In the genomic region with DNA sequence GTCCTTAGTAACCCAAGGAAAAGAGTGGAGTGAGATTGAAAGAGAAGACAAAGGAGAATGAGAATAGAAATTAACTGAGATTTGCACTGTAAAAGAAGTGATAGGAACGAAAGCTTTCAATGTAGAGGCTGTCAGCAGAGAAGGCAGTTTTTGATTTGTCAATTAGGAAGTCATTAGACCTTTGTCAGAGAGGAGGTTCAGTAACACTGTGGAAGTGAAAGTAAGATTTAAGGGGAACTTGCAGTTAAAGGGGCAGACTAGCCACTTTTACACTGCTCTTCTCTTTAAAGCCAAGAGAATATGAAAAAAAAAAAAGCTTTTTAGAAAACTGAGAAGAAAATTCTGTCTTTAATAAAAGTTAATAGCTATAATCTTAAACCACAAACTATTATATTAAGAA, we compare ENCODE assay signal across 8 cellular contexts. TPM values are rescaled to one million over a fixed set of nuclear protein-coding genes. Genes with fewer than 3 reads are reported as not detected.
DNase-seq lines count a peak whose midpoint lies in the region; ATAC-seq, FAIRE-seq and TF ChIP-seq lines count a peak whose summit lies in the region.

No MANE protein-coding gene starts in this region.

- CTCF ChIA-PET in A549 (lab: Yijun Ruan, JAX) = interaction anchor here (0.6 to 2.3 kb wide), 3 partner anchors 11 to 184 kb away, joined by 3 to 5 read pairs (median 3); no protein-coding TSS in a partner anchor

- no peak for FAIRE-seq in A549 (lab: Jason Lieb, UNC)

- H3K4me2 ChIP-seq in A549 = peak overlapping the region; percentile 94

- H3K4me3 Mint-ChIP-seq in central memory CD8-positive, alpha-beta T cell = no peak overlapping the region
- no peak overlapping the region for H3K4me3 Mint-ChIP-seq in T-helper 2 cell treated with Interferon-gamma antibody and Interleukin-4, amounts not matched to agents 5 μg/mL and 100 μg/mL, for 36 hours

- TF ChIP-seq POLR2A in A549 (IDR thresholded peaks at IDR 0.05; ENCODE audit: low read length) = no peak

- H3K27ac Mint-ChIP-seq in central memory CD8-positive, alpha-beta T cell (ENCODE audit: low read depth) = peak overlapping the region; percentile 71
- no peak overlapping the region for H3K27ac Mint-ChIP-seq in T-helper 2 cell treated with Interferon-gamma antibody and Interleukin-4, amounts not matched to agents 5 μg/mL and 100 μg/mL, for 36 hours

- peaks cover 9% of the 10 kb centered on the region for H3K27me3 Mint-ChIP-seq in central memory CD8-positive, alpha-beta T cell
- peaks cover 4% of the 10 kb centered on the region for H3K27me3 Mint-ChIP-seq in T-helper 2 cell treated with Interferon-gamma antibody and Interleukin-4, amounts not matched to agents 5 μg/mL and 100 μg/mL, for 36 hours (ENCODE audit: low read depth)

- POLR2A ChIA-PET in A549 (lab: Yijun Ruan, JAX) = interaction anchor here (0.8 kb wide), 1 partner anchor 9 kb away, joined by 3 read pairs; no protein-coding TSS in a partner anchor

- TF ChIP-seq EP300 in A549 (IDR thresholded peaks at IDR 0.05) = no peak

- TF ChIP-seq CTCF in A549 (IDR thresholded peaks at IDR 0.05) = no peak

- H3K4me1 Mint-ChIP-seq in central memory CD8-positive, alpha-beta T cell = no peaks in the 10 kb centered on the region
- no peaks in the 10 kb centered on the region for H3K4me1 Mint-ChIP-seq in T-helper 2 cell treated with Interferon-gamma antibody and Interleukin-4, amounts not matched to agents 5 μg/mL and 100 μg/mL, for 36 hours (ENCODE audit: low read depth)

- DNase-seq in A549 (ENCODE audit: low read depth in 1 of 2, low spot score in 1 of 2) = no peak
- DNase-seq in central memory CD8-positive, alpha-beta T cell (ENCODE audit: low spot score in 2 of 2) = no peak
- DNase-seq in NK-92 treated with Interleukin-12 subunit alpha and Interleukin-12 subunit beta, amount 100 ng/mL, for 24 hours (lab: John Stamatoyannopoulos, UW) = no peak
- DNase-seq in T-helper 2 cell treated with Interferon-gamma antibody and Interleukin-4, amounts not matched to agents 5 μg/mL and 100 μg/mL, for 36 hours (ENCODE audit: low spot score) = no peak
- no peak for DNase-seq in aorta
- no peak for DNase-seq in activated effector memory CD4-positive, alpha-beta T cell treated with Interleukin-2 at 50 U/mL for 16 hours

- H3K27ac ChIP-seq in A549 = peak overlapping the region; percentile 92 to 99
- no peak overlapping the region for H3K27ac ChIP-seq in aorta (ENCODE audit: low read depth in 1 of 2, low read length in 2 of 2)

- H3K36me3 ChIP-seq in aorta (ENCODE audit: control insufficient read depth in 1 of 2, insufficient read depth in 2 of 2, low read length in 1 of 2) = no peaks in the 10 kb centered on the region

- H3K27me3 ChIP-seq in aorta (ENCODE audit: control insufficient read depth in 1 of 2, insufficient read depth in 2 of 2, low read length in 1 of 2) = no peaks in the 10 kb centered on the region

- H3K4me3 ChIP-seq in A549 = no peak overlapping the region; the same call in 2 of the 3 replicates
- H3K4me3 ChIP-seq in aorta (ENCODE audit: low read length in 2 of 2) = no peak overlapping the region

- H3K4me1 ChIP-seq in A549 (peaks cover 88% of the 10 kb centered on the region), aorta (ENCODE audit: control insufficient read depth in 1 of 2, insufficient read depth in 2 of 2, low read length in 2 of 2) (no peaks in the 10 kb centered on the region)

- intact Hi-C loops in aorta (cut with DNase I) = no loop called here

- H3K36me3 Mint-ChIP-seq in central memory CD8-positive, alpha-beta T cell (ENCODE audit: insufficient read depth) = no peaks in the 10 kb centered on the region
- H3K36me3 Mint-ChIP-seq in T-helper 2 cell treated with Interferon-gamma antibody and Interleukin-4, amounts not matched to agents 5 μg/mL and 100 μg/mL, for 36 hours (ENCODE audit: low read depth) = no peaks in the 10 kb centered on the region

- ATAC-seq in A549 (no peak), GM19438 (IDR thresholded peaks at IDR 0.05; ENCODE audit: low read depth, unreplicated experiment) (peak; percentile 80), HG03342 (IDR thresholded peaks at IDR 0.05; ENCODE audit: unreplicated experiment) (peak; percentile 97), aorta (ENCODE audit: low FRiP score) (no peak)
- peak; percentile 32 for ATAC-seq in central memory CD8-positive, alpha-beta T cell (replicated peaks; ENCODE audit: extremely low read depth, poor library complexity, severe bottlenecking)

- H3K9me3 Mint-ChIP-seq in central memory CD8-positive, alpha-beta T cell = no peaks in the 10 kb centered on the region
- H3K9me3 Mint-ChIP-seq in T-helper 2 cell treated with Interferon-gamma antibody and Interleukin-4, amounts not matched to agents 5 μg/mL and 100 μg/mL, for 36 hours = no peaks in the 10 kb centered on the region

- no peak for TF ChIP-seq RAD21 in A549 (conservative IDR thresholded peaks at IDR 0.05 in 1 of 2, IDR thresholded peaks at IDR 0.05 in 1 of 2)

- H3K9me3 ChIP-seq in A549 (no peaks in the 10 kb centered on the region), aorta (ENCODE audit: control insufficient read depth, low read length) (no peaks in the 10 kb centered on the region)

- WGBS in A549 (ENCODE audit: missing lambda C conversion rate) = 4% methylated on average over 1 of the region's 1 CpG
- 59 to 69% methylated on average over 1 of the region's 1 CpG for WGBS in aorta, 2 donors

TF ChIP-seq in A549, 52 proteins besides CTCF, POLR2A, EP300 and RAD21 (continues in another document):
- TF ChIP-seq MAFK (IDR thresholded peaks at IDR 0.05; ENCODE audit: partially characterized antibody) = no peak
- TF ChIP-seq, protein P1, sequence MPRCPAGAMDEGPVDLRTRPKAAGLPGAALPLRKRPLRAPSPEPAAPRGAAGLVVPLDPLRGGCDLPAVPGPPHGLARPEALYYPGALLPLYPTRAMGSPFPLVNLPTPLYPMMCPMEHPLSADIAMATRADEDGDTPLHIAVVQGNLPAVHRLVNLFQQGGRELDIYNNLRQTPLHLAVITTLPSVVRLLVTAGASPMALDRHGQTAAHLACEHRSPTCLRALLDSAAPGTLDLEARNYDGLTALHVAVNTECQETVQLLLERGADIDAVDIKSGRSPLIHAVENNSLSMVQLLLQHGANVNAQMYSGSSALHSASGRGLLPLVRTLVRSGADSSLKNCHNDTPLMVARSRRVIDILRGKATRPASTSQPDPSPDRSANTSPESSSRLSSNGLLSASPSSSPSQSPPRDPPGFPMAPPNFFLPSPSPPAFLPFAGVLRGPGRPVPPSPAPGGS (IDR thresholded peaks at IDR 0.05) = no peak
- TF ChIP-seq, protein P2, sequence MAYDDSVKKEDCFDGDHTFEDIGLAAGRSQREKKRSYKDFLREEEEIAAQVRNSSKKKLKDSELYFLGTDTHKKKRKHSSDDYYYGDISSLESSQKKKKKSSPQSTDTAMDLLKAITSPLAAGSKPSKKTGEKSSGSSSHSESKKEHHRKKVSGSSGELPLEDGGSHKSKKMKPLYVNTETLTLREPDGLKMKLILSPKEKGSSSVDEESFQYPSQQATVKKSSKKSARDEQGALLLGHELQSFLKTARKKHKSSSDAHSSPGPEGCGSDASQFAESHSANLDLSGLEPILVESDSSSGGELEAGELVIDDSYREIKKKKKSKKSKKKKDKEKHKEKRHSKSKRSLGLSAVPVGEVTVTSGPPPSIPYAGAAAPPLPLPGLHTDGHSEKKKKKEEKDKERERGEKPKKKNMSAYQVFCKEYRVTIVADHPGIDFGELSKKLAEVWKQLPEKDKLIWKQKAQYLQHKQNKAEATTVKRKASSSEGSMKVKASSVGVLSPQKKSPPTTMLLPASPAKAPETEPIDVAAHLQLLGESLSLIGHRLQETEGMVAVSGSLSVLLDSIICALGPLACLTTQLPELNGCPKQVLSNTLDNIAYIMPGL (CRISPR knock-in tag; IDR thresholded peaks at IDR 0.05; ENCODE audit: borderline replicate concordance) = no peak
- no peak for TF ChIP-seq ZNF302 (CRISPR knock-in tag; IDR thresholded peaks at IDR 0.05)
- TF ChIP-seq GATA3 (IDR thresholded peaks at IDR 0.05; ENCODE audit: borderline replicate concordance) = no peak
- TF ChIP-seq CHD2 (IDR thresholded peaks at IDR 0.05; ENCODE audit: low read length, partially characterized antibody) = no peak
- no peak for TF ChIP-seq ZFP36 (IDR thresholded peaks at IDR 0.05; ENCODE audit: borderline replicate concordance, partially characterized antibody)
- no peak for TF ChIP-seq EHF (CRISPR knock-in tag; IDR thresholded peaks at IDR 0.05)
- TF ChIP-seq CHD4 (IDR thresholded peaks at IDR 0.05; ENCODE audit: borderline replicate concordance) = no peak
- TF ChIP-seq, protein P3, sequence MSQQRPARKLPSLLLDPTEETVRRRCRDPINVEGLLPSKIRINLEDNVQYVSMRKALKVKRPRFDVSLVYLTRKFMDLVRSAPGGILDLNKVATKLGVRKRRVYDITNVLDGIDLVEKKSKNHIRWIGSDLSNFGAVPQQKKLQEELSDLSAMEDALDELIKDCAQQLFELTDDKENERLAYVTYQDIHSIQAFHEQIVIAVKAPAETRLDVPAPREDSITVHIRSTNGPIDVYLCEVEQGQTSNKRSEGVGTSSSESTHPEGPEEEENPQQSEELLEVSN (IDR thresholded peaks at IDR 0.05; ENCODE audit: borderline replicate concordance, low read depth) = no peak
- TF ChIP-seq FOSB (CRISPR knock-in tag; IDR thresholded peaks at IDR 0.05) = no peak
- no peak for TF ChIP-seq JUNB (IDR thresholded peaks at IDR 0.05)
- TF ChIP-seq EHMT2 (IDR thresholded peaks at IDR 0.05; ENCODE audit: low read depth) = no peak
- no peak for TF ChIP-seq ZC3H11A (IDR thresholded peaks at IDR 0.05)
- no peak for TF ChIP-seq RCOR1 (IDR thresholded peaks at IDR 0.05; ENCODE audit: low read depth, low read length)
- no peak for TF ChIP-seq FOXS1 (CRISPR knock-in tag; IDR thresholded peaks at IDR 0.05)
- TF ChIP-seq, protein P4, sequence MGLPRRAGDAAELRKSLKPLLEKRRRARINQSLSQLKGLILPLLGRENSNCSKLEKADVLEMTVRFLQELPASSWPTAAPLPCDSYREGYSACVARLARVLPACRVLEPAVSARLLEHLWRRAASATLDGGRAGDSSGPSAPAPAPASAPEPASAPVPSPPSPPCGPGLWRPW (IDR thresholded peaks at IDR 0.05) = no peak

RNA-seq across cellular contexts. Expression of a gene that starts 11.5 kb away (rescaled TPM):
- polyA plus RNA-seq in A549 (2011; rRNA removed) (310 and 324 TPM in 2 replicates), A549 (2017; fragmentation: RNase III; extraction: RNeasy Plus Mini Kit Qiagen cat#74134 plus additional on column Dnase treatment) (242 to 304 TPM (median 302 TPM) in 3 replicates), aorta (1 to 10 TPM; 1.2 to 3.8 TPM)
- polyA plus RNA-seq in A549 (2012; cell fraction: cytosol; rRNA removed) = 61.8 and 66.4 TPM in 2 replicates
- 27.2 and 41.7 TPM in 2 replicates for polyA plus RNA-seq in A549 (2012; cell fraction: nucleus; rRNA removed)
- 117 and 131 TPM in 2 replicates for polyA minus RNA-seq in A549 (2011; rRNA and poly(A)+ RNA removed)
- total RNA-seq in aorta = 10 to 100 TPM in 1 of 2 donors, 1 to 10 TPM in 1; 6.8 to 13.5 TPM

Comparison
In these comparisons a context has a peak if more than half of its experiments do, and no peak if none do; other contexts are left out.
1. ATAC-seq: peak in GM19438 (single experiment), HG03342 (single experiment) and central memory CD8-positive, alpha-beta T cell (single experiment); none in A549 (0 of 2) and aorta (single experiment).
2. H3K27ac ChIP-seq: peak in A549 (2 of 2); none in aorta (0 of 2).
3. RNA of a gene that starts 11.5 kb away (polyA plus RNA-seq): 27.2 to 324 TPM in A549; 1.2 to 3.8 TPM in aorta; every median in the first group is over 4 times any median in the second.